In the genomic region with DNA sequence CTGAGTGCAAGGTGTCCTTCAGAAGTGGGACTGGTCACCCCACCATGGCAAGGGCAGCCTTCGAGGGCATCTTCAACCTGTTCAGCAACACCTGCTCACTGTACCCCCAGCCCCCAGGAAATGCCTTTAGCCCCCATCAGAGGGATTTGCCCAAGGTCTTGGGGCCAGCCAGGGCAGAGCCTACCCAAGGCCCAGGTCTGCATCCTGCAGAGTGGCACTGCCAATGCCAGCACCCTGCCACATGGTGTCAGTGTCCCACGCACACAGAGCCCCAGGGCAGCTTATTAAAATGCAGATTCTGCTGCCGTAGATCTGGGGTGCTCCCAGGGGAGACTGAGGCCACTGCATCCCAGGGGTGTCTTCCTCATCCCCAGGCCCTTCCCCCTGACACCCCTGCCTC, we compare ENCODE assay signal across 8 cellular contexts.
DNase-seq lines count a peak whose midpoint lies in the region; ATAC-seq and TF ChIP-seq lines count a peak whose summit lies in the region.

No MANE protein-coding gene starts in this region.

- H2BK120ac ChIP-seq in IMR-90 (ENCODE audit: low read depth, low read length), result no peak overlapping the region

- no peak overlapping the region for H3K9ac ChIP-seq in IMR-90 (ENCODE audit: low read depth, low read length)
- H3K9ac ChIP-seq in adipocyte (ENCODE audit: low read length), result peak overlapping the region; percentile 8

- BruUV-seq in IMR-90 (replicated peaks; lab: Mats Ljungman, UMichigan), result no TSS peak

- H4K91ac ChIP-seq in IMR-90 (ENCODE audit: insufficient read depth, low read depth, low read length), result no peak overlapping the region

- CTCF ChIA-PET in IMR-90 (lab: Yijun Ruan, JAX), result no interaction called here

- no peaks in the 10 kb centered on the region for H3K79me1 ChIP-seq in IMR-90 (ENCODE audit: low read depth in 1 of 2, low read length in 2 of 2)

- no peak overlapping the region for H4K8ac ChIP-seq in IMR-90 (ENCODE audit: low read depth in 2 of 2, low read length in 2 of 2)

- H3K4me3 ChIP-seq in IMR-90 (ENCODE audit: insufficient read depth, low read depth, low read length) (no peak overlapping the region), adipocyte (ENCODE audit: low read length) (no peak overlapping the region)

- H4K5ac ChIP-seq in IMR-90 (ENCODE audit: low read depth, low read length), result no peak overlapping the region

- no peak overlapping the region for H3K18ac ChIP-seq in IMR-90 (ENCODE audit: low read depth, low read length)

- peaks cover 3% of the 10 kb centered on the region; the same call in 1 of the 2 replicates for H3K9me1 ChIP-seq in IMR-90 (ENCODE audit: insufficient read depth, low read length)

- H3K4ac ChIP-seq in IMR-90 (ENCODE audit: low read depth, low read length), result no peak overlapping the region

- no peak overlapping the region for H2AFZ ChIP-seq in IMR-90 (replicated peaks; ENCODE audit: low read length, poor library complexity)

- TF ChIP-seq POLR2A in IMR-90 (IDR thresholded peaks at IDR 0.05; ENCODE audit: low read depth, low read length), result no peak

- POLR2A ChIA-PET in IMR-90 (lab: Charles Lee; ENCODE audit: unreplicated experiment), result no interaction called here

- in situ Hi-C loops in IMR-90 (cut with MboI; ENCODE audit: low sequenced_read_pairs), result no loop called here

- H3K23ac ChIP-seq in IMR-90 (ENCODE audit: low read depth, low read length), result no peak overlapping the region

- H3K9me3 ChIP-seq in IMR-90 (ENCODE audit: control insufficient read depth, insufficient read depth, low read length) (no peaks in the 10 kb centered on the region), adipocyte (ENCODE audit: control insufficient read depth, low read length) (no peaks in the 10 kb centered on the region)

- H4K20me1 ChIP-seq in IMR-90 (ENCODE audit: insufficient read depth, low read length), result no peaks in the 10 kb centered on the region

- peaks cover 5% of the 10 kb centered on the region; the same call in 1 of the 2 replicates for H3K36me3 ChIP-seq in IMR-90 (ENCODE audit: control insufficient read depth, insufficient read depth, low read length)
- H3K36me3 ChIP-seq in adipocyte (ENCODE audit: control insufficient read depth, insufficient read depth, low read length, severe bottlenecking), result no peaks in the 10 kb centered on the region

- no peak overlapping the region for H2AK5ac ChIP-seq in IMR-90 (ENCODE audit: low read depth, low read length)

- ATAC-seq in IMR-90 (ENCODE audit: low read depth), result peak; percentile 54; the same call in 1 of the 2 replicates

- H3K27me3 ChIP-seq in IMR-90 (ENCODE audit: control insufficient read depth, insufficient read depth, low read length) (no peaks in the 10 kb centered on the region), adipocyte (replicated peaks; ENCODE audit: control insufficient read depth, insufficient read depth, low read length) (no peaks in the 10 kb centered on the region)

- H3K27ac ChIP-seq in IMR-90 (ENCODE audit: insufficient read depth, low read length), result no peak overlapping the region

- DNase-seq in NCI-H1105 treated with DMSO at 0.1 percent for 48 hours (lab: John Stamatoyannopoulos, UW), result peak; percentile 19
- no peak for DNase-seq in NCI-H1105 (lab: John Stamatoyannopoulos, UW)
- no peak for DNase-seq in IMR-90
- DNase-seq in adipocyte (ENCODE audit: low read depth), result peak; percentile 10
- DNase-seq in myocyte (ENCODE audit: low read depth), result peak; percentile 17
- DNase-seq in NCI-H1092 (lab: John Stamatoyannopoulos, UW), result no peak
- DNase-seq in NCI-H526 treated with DMSO at 0.1 percent for 48 hours (lab: John Stamatoyannopoulos, UW), result no peak
- DNase-seq in DMS79 (lab: John Stamatoyannopoulos, UW), result no peak

- H3K14ac ChIP-seq in IMR-90 (replicated peaks; ENCODE audit: low read depth, low read length), result no peak overlapping the region

- intact Hi-C loops in IMR-90 (cut with micrococcal nuclease), result no loop called here

- no peak overlapping the region for H2BK20ac ChIP-seq in IMR-90 (ENCODE audit: low read depth, low read length)

- peak; percentile 25 for TF ChIP-seq CTCF in IMR-90 (conservative IDR thresholded peaks at IDR 0.05; ENCODE audit: low read depth, low read length)

- no CpG with 5 or more reads among the region's 3 CpGs for WGBS in IMR-90 (ENCODE audit: extremely low coverage in 2 of 2, insufficient read length in 1 of 2), 2 experiments

- no peaks in the 10 kb centered on the region for H3K4me1 ChIP-seq in IMR-90 (ENCODE audit: control insufficient read depth, insufficient read depth, low read length)
- no peaks in the 10 kb centered on the region for H3K4me1 ChIP-seq in adipocyte (ENCODE audit: control insufficient read depth, insufficient read depth, low read length)

- H2BK15ac ChIP-seq in IMR-90 (ENCODE audit: low read depth, low read length), result no peak overlapping the region

- no peak overlapping the region for H2AK9ac ChIP-seq in IMR-90 (replicated peaks; ENCODE audit: low read depth, low read length, poor library complexity)

- H3K4me2 ChIP-seq in IMR-90 (ENCODE audit: low read depth, low read length), result no peak overlapping the region

- TF ChIP-seq RAD21 in IMR-90 (IDR thresholded peaks at IDR 0.05; ENCODE audit: low read length), result peak; percentile 30; the same call in 1 of the 2 replicates

- H2BK5ac ChIP-seq in IMR-90 (ENCODE audit: low read depth, low read length, poor library complexity, severe bottlenecking), result no peak overlapping the region

- H3K56ac ChIP-seq in IMR-90 (ENCODE audit: extremely low read depth, insufficient read depth, low read length), result no peak overlapping the region

- dilution Hi-C loops in IMR-90 (cut with HindIII; ENCODE audit: low sequenced_read_pairs, unreplicated experiment), result no loop called here

TF ChIP-seq in IMR-90, 13 proteins besides CTCF, POLR2A, EP300 and RAD21:
- no peak for TF ChIP-seq CEBPB (IDR thresholded peaks at IDR 0.05; ENCODE audit: low read depth, low read length)
- TF ChIP-seq MXI1 (IDR thresholded peaks at IDR 0.05; ENCODE audit: borderline replicate concordance, low read depth, low read length), result no peak
- no peak for TF ChIP-seq NFE2L2 (IDR thresholded peaks at IDR 0.05; ENCODE audit: low read depth, low read length)
- TF ChIP-seq, protein P1, sequence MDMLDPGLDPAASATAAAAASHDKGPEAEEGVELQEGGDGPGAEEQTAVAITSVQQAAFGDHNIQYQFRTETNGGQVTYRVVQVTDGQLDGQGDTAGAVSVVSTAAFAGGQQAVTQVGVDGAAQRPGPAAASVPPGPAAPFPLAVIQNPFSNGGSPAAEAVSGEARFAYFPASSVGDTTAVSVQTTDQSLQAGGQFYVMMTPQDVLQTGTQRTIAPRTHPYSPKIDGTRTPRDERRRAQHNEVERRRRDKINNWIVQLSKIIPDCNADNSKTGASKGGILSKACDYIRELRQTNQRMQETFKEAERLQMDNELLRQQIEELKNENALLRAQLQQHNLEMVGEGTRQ (IDR thresholded peaks at IDR 0.05; ENCODE audit: low read depth, low read length), result no peak
- no peak for TF ChIP-seq RCOR1 (IDR thresholded peaks at IDR 0.05; ENCODE audit: insufficient replicate concordance, low read length)
- TF ChIP-seq CHD1 (IDR thresholded peaks at IDR 0.05; ENCODE audit: low read depth, low read length), result no peak
- no peak for TF ChIP-seq FOS (IDR thresholded peaks at IDR 0.05; ENCODE audit: low read depth, low read length)

Comparison
In these comparisons a context has a peak if more than half of its experiments do, and no peak if none do; other contexts are left out.
1. DNase-seq: peak in NCI-H1105 treated with DMSO at 0.1 percent for 48 hours (single experiment), adipocyte (single experiment) and myocyte (single experiment); none in NCI-H1105 (single experiment), IMR-90 (single experiment), NCI-H1092 (single experiment), NCI-H526 treated with DMSO at 0.1 percent for 48 hours (single experiment) and DMS79 (single experiment).